In the genomic region with DNA sequence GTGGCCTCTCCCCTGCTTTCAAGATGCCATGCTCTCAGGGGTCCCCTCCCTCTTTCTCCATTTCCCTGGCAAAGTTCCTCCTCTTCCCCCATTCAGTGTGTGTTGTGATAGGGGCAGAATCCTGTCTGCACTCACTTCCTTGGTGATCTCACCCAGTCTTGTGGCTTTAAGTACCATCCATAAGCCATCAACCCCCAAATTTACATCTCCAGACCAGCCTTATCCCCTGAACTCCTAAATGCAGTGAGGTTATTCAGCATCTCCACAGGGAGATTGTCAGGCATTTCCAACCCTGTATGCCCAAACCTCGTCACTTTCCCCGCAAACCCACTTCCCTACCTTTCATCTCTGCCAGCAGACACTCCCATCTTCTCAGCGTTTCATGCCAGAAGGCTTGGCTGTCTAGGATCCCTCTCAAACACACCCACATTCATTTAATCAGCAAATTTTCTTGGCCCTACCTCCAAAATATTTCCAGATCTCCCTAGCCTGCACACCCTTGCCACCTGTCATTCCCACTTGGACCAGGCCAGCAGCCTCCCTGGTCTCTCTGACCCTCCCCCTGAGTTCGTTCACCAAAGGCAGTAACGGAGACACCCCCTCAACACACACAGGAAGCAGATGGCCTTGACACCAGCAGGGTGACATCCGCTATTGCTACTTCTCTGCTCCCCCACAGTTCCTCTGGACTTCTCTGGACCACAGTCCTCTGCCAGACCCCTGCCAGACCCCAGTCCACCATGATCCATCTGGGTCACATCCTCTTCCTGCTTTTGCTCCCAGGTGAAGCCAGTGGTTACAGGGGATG, we compare ENCODE assay signal across 8 cellular contexts. TPM values are rescaled to one million over a fixed set of nuclear protein-coding genes. Genes with fewer than 3 reads are reported as not detected.
DNase-seq lines count a peak whose midpoint lies in the region; ATAC-seq and TF ChIP-seq lines count a peak whose summit lies in the region.

A gene with protein sequence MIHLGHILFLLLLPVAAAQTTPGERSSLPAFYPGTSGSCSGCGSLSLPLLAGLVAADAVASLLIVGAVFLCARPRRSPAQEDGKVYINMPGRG (plus strand): TSS at position 676 of the 808 bp plus-strand sequence. CDS start 65 bp downstream, at position 741.

- in situ Hi-C loops in G401 (cut with HindIII; ENCODE audit: low sequenced_read_pairs), result loop anchor here (5.0 kb wide), 1 partner anchor 50 kb away; a partner anchor contains a TSS

- H3K4me1 ChIP-seq in mucosa of stomach (ENCODE audit: control insufficient read depth, insufficient read depth, low read length), result peaks cover 17% of the 10 kb centered on the region

- H3K27ac Mint-ChIP-seq in central memory CD8-positive, alpha-beta T cell (ENCODE audit: low read depth), result peak within 1 kb of the TSS; percentile 99

- peaks cover 16% of the 10 kb centered on the region for H3K79me2 ChIP-seq in SU-DHL-6 (ENCODE audit: insufficient read depth, low read length)

- H3K9me2 ChIP-seq in SU-DHL-6 (replicated peaks; ENCODE audit: insufficient read depth, low read length), result no peaks in the 10 kb centered on the region

- peaks cover 46% of the 10 kb centered on the region for H3F3A ChIP-seq in SU-DHL-6 (ENCODE audit: insufficient read depth)

- H3K4me3 ChIP-seq in SU-DHL-6 (ENCODE audit: insufficient read depth, low read length, poor library complexity, severe bottlenecking) (peak within 1 kb of the TSS; percentile 50), mucosa of stomach (ENCODE audit: low read length) (no peak within 1 kb of the TSS)

- H2AFZ ChIP-seq in SU-DHL-6 (ENCODE audit: low read depth, low read length, severe bottlenecking), result peak within 1 kb of the TSS; percentile 38

- DNase-seq in stimulated activated CD4-positive, alpha-beta T cell treated with anti-CD3 and anti-CD28 coated beads, Interleukin-4, amount 100 ng/mL, for 1 hour, result peak; percentile 21
- DNase-seq in stimulated activated CD4-positive, alpha-beta T cell treated with anti-CD3 and anti-CD28 coated beads, Interleukin-1b, Interleukin-23, amount 100 ng/mL, for 48 hours, result no peak
- no peak for DNase-seq in central memory CD8-positive, alpha-beta T cell (ENCODE audit: low spot score in 2 of 2)
- no peak for DNase-seq in G401 (ENCODE audit: low spot score)
- DNase-seq in GM10266 (ENCODE audit: extremely low spot score), result no peak
- DNase-seq in COLO829 (ENCODE audit: low spot score), result no peak

- no peaks in the 10 kb centered on the region for H3K9me3 ChIP-seq in SU-DHL-6 (ENCODE audit: insufficient read depth, low read length)
- no peaks in the 10 kb centered on the region for H3K9me3 ChIP-seq in mucosa of stomach (ENCODE audit: control insufficient read depth, low read length)

- H3K27me3 Mint-ChIP-seq in central memory CD8-positive, alpha-beta T cell, result no peaks in the 10 kb centered on the region

- H3K27me3 ChIP-seq in SU-DHL-6 (ENCODE audit: low read length) (no peaks in the 10 kb centered on the region), mucosa of stomach (ENCODE audit: control insufficient read depth, insufficient read depth, low read length) (no peaks in the 10 kb centered on the region)

- H3K36me3 ChIP-seq in SU-DHL-6 (ENCODE audit: low read length), result peaks cover 5% of the 10 kb centered on the region
- no peaks in the 10 kb centered on the region for H3K36me3 ChIP-seq in mucosa of stomach (ENCODE audit: control insufficient read depth, insufficient read depth, low read length)

- peaks cover 48% of the 10 kb centered on the region for H3K36me3 Mint-ChIP-seq in central memory CD8-positive, alpha-beta T cell (ENCODE audit: insufficient read depth)

- peak within 1 kb of the TSS; percentile 100 for H3K4me3 Mint-ChIP-seq in central memory CD8-positive, alpha-beta T cell

- H3K27ac ChIP-seq in SU-DHL-6 (ENCODE audit: low read depth, low read length), result peak within 1 kb of the TSS; percentile 98

- TF ChIP-seq CTCF in SU-DHL-6 (IDR thresholded peaks at IDR 0.05; ENCODE audit: insufficient read depth, low read length, poor library complexity, severe bottlenecking) (no peak), GM10266 (IDR thresholded peaks at IDR 0.05; ENCODE audit: control insufficient read depth, insufficient read depth, low read depth, missing control alignments) (no peak)

- peak within 1 kb of the TSS; percentile 73 for H3K4me2 ChIP-seq in SU-DHL-6 (ENCODE audit: low read depth, low read length, poor library complexity, severe bottlenecking)

- no peaks in the 10 kb centered on the region for H3K9me3 Mint-ChIP-seq in central memory CD8-positive, alpha-beta T cell

- peak; percentile 29 for ATAC-seq in central memory CD8-positive, alpha-beta T cell (replicated peaks; ENCODE audit: extremely low read depth, poor library complexity, severe bottlenecking)

- H3K4me1 Mint-ChIP-seq in central memory CD8-positive, alpha-beta T cell, result peaks cover 66% of the 10 kb centered on the region

- H4K20me1 ChIP-seq in SU-DHL-6 (ENCODE audit: low read depth, low read length), result no peaks in the 10 kb centered on the region

- H3K9ac ChIP-seq in SU-DHL-6 (ENCODE audit: low read length) (peak within 1 kb of the TSS; percentile 99), mucosa of stomach (ENCODE audit: low read length) (peak within 1 kb of the TSS; percentile 8)

RNA-seq across cellular contexts. Expression of the gene that starts here (rescaled TPM):
- total RNA-seq in G401 (2014; rRNA removed; shearing (Covaris generic)), result not detected in 2 replicates
